ENCODE assay signal across 29 cellular contexts in genomic region chr3:188658606-188659005, GRCh38.
"Had no signal": no experiment of that assay in that cellular context is flagged by ENCODE, and none has a peak within 500 bp of the region (broad histone marks: within the 10 kb centered on the region; RNA-seq: fewer than 3 reads in every experiment).

No MANE protein-coding gene starts in this region.

- H3K9me3 ChIP-seq: ascending aorta had no signal

- H3K36me3 ChIP-seq: ascending aorta, cardiac muscle cell had no signal

- H3K27me3 ChIP-seq: ascending aorta, cardiac muscle cell had no signal

- H3K27ac ChIP-seq: ascending aorta, cardiac muscle cell, VCaP had no signal

- FAIRE-seq: bronchial epithelial cell, TTC549 had no signal

- H3K4me3 ChIP-seq: ascending aorta, cardiac muscle cell had no signal

- DNase-seq: activated B cell treated with CpG ODN at 0.5 μM for 24 hours; activated CD4-positive, alpha-beta memory T cell treated with anti-CD3 and anti-CD28 coated beads, Interleukin-2, amount 10 ng/mL, durations not matched to agents 7 days and 5 days; activated CD4-positive, alpha-beta T cell treated with anti-CD3 and anti-CD28 coated beads for 36 hours; activated CD4-positive, alpha-beta T cell treated with anti-CD3 and anti-CD28 coated beads for 48 hours; activated CD4-positive, alpha-beta T cell treated with anti-CD3 and anti-CD28 coated beads, Interleukin-2, amount 10 ng/mL, durations not matched to agents 7 days and 5 days; activated CD4-positive, alpha-beta T cell treated with anti-CD3 and anti-CD28 coated beads, Interleukin-2, amount 50 U/mL, for 48 hours; activated CD4-positive, CD25-positive, alpha-beta regulatory T cell treated with anti-CD3 and anti-CD28 coated beads, Interleukin-2, amount 50 U/mL, for 72 hours; activated CD8-positive, alpha-beta memory T cell treated with anti-CD3 and anti-CD28 coated beads for 24 hours; activated CD8-positive, alpha-beta memory T cell treated with anti-CD3 and anti-CD28 coated beads, Interleukin-2, amount 10 ng/mL, durations not matched to agents 7 days and 5 days; activated CD8-positive, alpha-beta memory T cell treated with anti-CD3 and anti-CD28 coated beads, Interleukin-2, amount 50 U/mL, for 48 hours; activated CD8-positive, alpha-beta T cell treated with anti-CD3 and anti-CD28 coated beads, Interleukin-2, amount 10 ng/mL, durations not matched to agents 7 days and 5 days; activated effector memory CD4-positive, alpha-beta T cell treated with Interleukin-2 at 50 U/mL for 16 hours; activated gamma-delta T cell; activated naive CD4-positive, alpha-beta T cell treated with anti-CD3 and anti-CD28 coated beads, Interleukin-2, amount 10 ng/mL, durations not matched to agents 7 days and 5 days; activated naive CD4-positive, alpha-beta T cell treated with Interleukin-2 at 50 U/mL for 16 hours; activated naive CD8-positive, alpha-beta T cell treated with anti-CD3 and anti-CD28 coated beads, Interleukin-2, amount 10 ng/mL, durations not matched to agents 7 days and 5 days; activated naive CD8-positive, alpha-beta T cell treated with anti-CD3 and anti-CD28 coated beads, Interleukin-2, amount 50 U/mL, for 24 hours; activated T-cell treated with anti-CD3 and anti-CD28 coated beads, Interleukin-2, amount 50 U/mL, for 24 hours; activated T-cell treated with anti-CD3 and anti-CD28 coated beads, Interleukin-2, amount 50 U/mL, for 48 hours; amygdala; anterior cingulate cortex; T-helper 1 cell; T-helper 2 cell; T-helper 9 cell had no signal

- ATAC-seq: activated CD4-positive, alpha-beta T cell treated with anti-CD3 and anti-CD28 coated beads for 36 hours; activated CD8-positive, alpha-beta memory T cell treated with anti-CD3 and anti-CD28 coated beads, Interleukin-2, amount 10 ng/mL, durations not matched to agents 7 days and 5 days; activated CD8-positive, alpha-beta T cell treated with anti-CD3 and anti-CD28 coated beads, Interleukin-2, amount 10 ng/mL, durations not matched to agents 7 days and 5 days; activated naive CD8-positive, alpha-beta T cell treated with anti-CD3 and anti-CD28 coated beads, Interleukin-2, amount 50 U/mL, for 24 hours had no signal
